25 cellular contexts compared by ENCODE assay signal in genomic region chr7:139317954-139318505, GRCh38. TPM values are rescaled to one million over a fixed set of nuclear protein-coding genes. Genes with fewer than 3 reads are reported as not detected.
DNase-seq lines count a peak whose midpoint lies in the region; ATAC-seq, FAIRE-seq and TF ChIP-seq lines count a peak whose summit lies in the region.
"Had no signal": no experiment of that assay in that cellular context is flagged by ENCODE, and none has a peak within 500 bp of the region (broad histone marks: within the 10 kb centered on the region; RNA-seq: fewer than 3 reads in every experiment).

No MANE protein-coding gene starts in this region.

- H3K9me3 ChIP-seq in cardiac muscle cell (ENCODE audit: low read depth) (no peaks in the 10 kb centered on the region), left ventricle myocardium inferior (replicated peaks) (no peaks in the 10 kb centered on the region), PC-3 (ENCODE audit: low read length) (no peaks in the 10 kb centered on the region), K562 (replicated peaks; ENCODE audit: control insufficient read depth, insufficient read depth, low read depth, low read length) (no peaks in the 10 kb centered on the region)
- H3K9me3 ChIP-seq: MG63, SJSA1 had no signal

- TF ChIP-seq POLR2A in K562 (conservative IDR thresholded peaks at IDR 0.05), result no peak

- 32% methylated on average over 4 of the region's 4 CpGs for WGBS in K562 (ENCODE audit: insufficient coverage, low coverage, missing lambda C conversion rate)

- peak overlapping the region; percentile 0 for H3K27ac Mint-ChIP-seq in progenitor cell of endocrine pancreas

- H3K4me1 ChIP-seq in cardiac muscle cell (ENCODE audit: low read depth) (peaks cover 7% of the 10 kb centered on the region), left ventricle myocardium inferior (no peaks in the 10 kb centered on the region), PC-3 (ENCODE audit: insufficient read depth, low read length) (no peaks in the 10 kb centered on the region), K562 (replicated peaks in 1 of 2; ENCODE audit: control insufficient read depth in 2 of 2, insufficient read depth in 2 of 2, low read length in 2 of 2) (peaks cover 0 to 6% of the 10 kb centered on the region in 2 experiments; a peak in 4 of 5 replicates)
- H3K4me1 ChIP-seq: SJSA1 had no signal

- TF ChIP-seq CTCF in cardiac muscle cell (IDR thresholded peaks at IDR 0.05; ENCODE audit: low read depth, low read length), result no peak
- no peak for TF ChIP-seq CTCF in left ventricle myocardium inferior (IDR thresholded peaks at IDR 0.05; ENCODE audit: borderline replicate concordance)
- TF ChIP-seq CTCF in PC-3 (conservative IDR thresholded peaks at IDR 0.05; ENCODE audit: low read depth, low read length), result no peak
- TF ChIP-seq CTCF in K562 (IDR thresholded peaks at IDR 0.05 in 2 of 3, conservative IDR thresholded peaks at IDR 0.05 in 1 of 3; ENCODE audit: insufficient read depth in 2 of 3, low read depth in 1 of 3, low read length in 3 of 3), result no peak
- no peak for TF ChIP-seq CTCF in progenitor cell of endocrine pancreas (IDR thresholded peaks at IDR 0.05; ENCODE audit: unreplicated experiment)

- H3K9me2 ChIP-seq in PC-3 (replicated peaks; ENCODE audit: low read length), result no peaks in the 10 kb centered on the region

- intact Hi-C loops in left ventricle myocardium inferior (cut with micrococcal nuclease) (no loop called here), PC-3 (cut with micrococcal nuclease) (no loop called here), K562 (cut with micrococcal nuclease) (no loop called here)

- H3K27ac ChIP-seq in cardiac muscle cell (peak overlapping the region; percentile 67), left ventricle myocardium inferior (replicated peaks) (no peak overlapping the region), PC-3 (ENCODE audit: low read length) (no peak overlapping the region), K562 (ENCODE audit: extremely low read depth, low read depth, low read length) (no peak overlapping the region)
- H3K27ac ChIP-seq: SJSA1 had no signal

- in situ Hi-C loops in K562 (cut with MboI), result no loop called here

- CTCF ChIA-PET in PC-3 (lab: Charles Lee) (no interaction called here), K562 (lab: Yijun Ruan, JAX; ENCODE audit: low intra/inter-chr PET ratio) (interaction anchor here (0.5 kb wide), 1 partner anchor 8 kb away, joined by 3 read pairs; no protein-coding TSS in a partner anchor)

- peaks cover 3% of the 10 kb centered on the region for H3K4me1 Mint-ChIP-seq in progenitor cell of endocrine pancreas (ENCODE audit: low read depth)

- no peak for FAIRE-seq in K562 (lab: Jason Lieb, UNC)
- FAIRE-seq: GM19239, H1 had no signal

- H3F3A ChIP-seq in PC-3 (ENCODE audit: low read length, unreplicated experiment), result no peaks in the 10 kb centered on the region

- TF ChIP-seq RAD21 in K562 (CRISPR knock-in tag; conservative IDR thresholded peaks at IDR 0.05 in 1 of 2, IDR thresholded peaks at IDR 0.05 in 1 of 2), result no peak

- H3K79me2 ChIP-seq in PC-3 (ENCODE audit: low read length) (no peaks in the 10 kb centered on the region), K562 (ENCODE audit: control insufficient read depth, insufficient read depth, low read length) (no peaks in the 10 kb centered on the region)

- no peaks in the 10 kb centered on the region for H3K36me3 Mint-ChIP-seq in progenitor cell of endocrine pancreas (ENCODE audit: insufficient read depth)

- ATAC-seq in PC-3 (peak; percentile 33; the same call in 1 of the 2 replicates), K562 (no peak)
- ATAC-seq: HCT116, Right ventricle myocardium inferior had no signal

- no peaks in the 10 kb centered on the region for H3K9me1 ChIP-seq in K562 (ENCODE audit: control insufficient read depth, insufficient read depth, low read length)

- H3K4me3 ChIP-seq in cardiac muscle cell, result no peak overlapping the region
- H3K4me3 ChIP-seq in left ventricle myocardium inferior, result no peak overlapping the region
- H3K4me3 ChIP-seq in PC-3 (ENCODE audit: low read length), result no peak overlapping the region
- H3K4me3 ChIP-seq in K562, result no peak overlapping the region
- H3K4me3 ChIP-seq: MG63, SJSA1 had no signal

- DNase-seq in cardiac muscle cell (ENCODE audit: low read depth in 1 of 2, low spot score in 1 of 2) (no peak), left ventricle myocardium inferior (no peak), PC-3 (no peak), K562 (ENCODE audit: extremely low read depth in 1 of 4, low spot score in 3 of 4) (no peak), progenitor cell of endocrine pancreas (ENCODE audit: low spot score, unreplicated experiment) (no peak), NCI-H1105 treated with DMSO at 0.1 percent for 48 hours (lab: John Stamatoyannopoulos, UW) (no peak), inferior parietal cortex (ENCODE audit: extremely low spot score) (no peak)
- no peak for DNase-seq in activated CD4-positive, alpha-beta T cell treated with anti-CD3 and anti-CD28 coated beads for 48 hours
- DNase-seq: AML-193, C1 segment of cervical spinal cord, DMS53, GDM1, MG63, NCI-H1092 treated with DMSO at 0.1 percent for 48 hours, NCI-H1694, NCI-H2081, NCI-H2171 treated with DMSO at 0.1 percent for 48 hours, NCI-H446, NCI-H526 had no signal

- no peak overlapping the region for H3K9ac ChIP-seq in PC-3 (ENCODE audit: low read length)
- H3K9ac ChIP-seq in K562 (ENCODE audit: insufficient read depth in 1 of 2, low read depth in 2 of 2, low read length in 2 of 2), result no peak overlapping the region

- no TSS peak for BruUV-seq in PC-3 (replicated peaks; lab: Mats Ljungman, UMichigan)
- no TSS peak for BruUV-seq in K562 (replicated peaks; lab: Mats Ljungman, UMichigan)

- no peak overlapping the region for H3K4me2 ChIP-seq in PC-3 (ENCODE audit: low read length)
- no peak overlapping the region for H3K4me2 ChIP-seq in K562 (ENCODE audit: insufficient read depth, low read length)

- H4K20me1 ChIP-seq in PC-3 (ENCODE audit: low read length) (no peaks in the 10 kb centered on the region), K562 (replicated peaks; ENCODE audit: control insufficient read depth, insufficient read depth, low read length) (no peaks in the 10 kb centered on the region)

- no peaks in the 10 kb centered on the region for H3K27me3 Mint-ChIP-seq in progenitor cell of endocrine pancreas

- no peaks in the 10 kb centered on the region for H3K27me3 ChIP-seq in cardiac muscle cell
- H3K27me3 ChIP-seq in left ventricle myocardium inferior (ENCODE audit: low read depth), result no peaks in the 10 kb centered on the region
- no peaks in the 10 kb centered on the region for H3K27me3 ChIP-seq in PC-3 (ENCODE audit: low read length)
- no peaks in the 10 kb centered on the region for H3K27me3 ChIP-seq in K562 (ENCODE audit: control insufficient read depth in 2 of 2, insufficient read depth in 2 of 2, low read length in 2 of 2)
- H3K27me3 ChIP-seq: MG63, SJSA1 had no signal

- H2AFZ ChIP-seq in PC-3 (ENCODE audit: low read length), result no peak overlapping the region
- peak overlapping the region; percentile 32 for H2AFZ ChIP-seq in K562 (ENCODE audit: low read depth, low read length)

- H3K36me3 ChIP-seq in cardiac muscle cell, result no peaks in the 10 kb centered on the region
- no peaks in the 10 kb centered on the region for H3K36me3 ChIP-seq in left ventricle myocardium inferior
- H3K36me3 ChIP-seq in PC-3 (ENCODE audit: low read depth, low read length), result no peaks in the 10 kb centered on the region
- no peaks in the 10 kb centered on the region for H3K36me3 ChIP-seq in K562 (ENCODE audit: control insufficient read depth, insufficient read depth, low read length)
- H3K36me3 ChIP-seq: MG63, SJSA1 had no signal

- TF ChIP-seq EP300 in K562 (IDR thresholded peaks at IDR 0.05; ENCODE audit: low read length), result no peak

- POLR2A ChIA-PET in PC-3 (lab: Charles Lee; ENCODE audit: unreplicated experiment) (no interaction called here), K562 (lab: Yijun Ruan, JAX) (interaction anchor here (0.7 to 1.2 kb wide), 2 partner anchors 13 to 19 kb away, joined by 3 to 6 read pairs; no protein-coding TSS in a partner anchor)

- H3K9me3 Mint-ChIP-seq in progenitor cell of endocrine pancreas (ENCODE audit: low read depth), result no peaks in the 10 kb centered on the region
- H3K9me3 Mint-ChIP-seq: IgD-negative memory B cell had no signal

- no peak overlapping the region for H3K4me3 Mint-ChIP-seq in progenitor cell of endocrine pancreas (ENCODE audit: low read depth)
- H3K4me3 Mint-ChIP-seq: IgD-negative memory B cell had no signal

RNA-seq across cellular contexts. Expression of gene FMC1, which starts 23.1 kb away (rescaled TPM):
- total RNA-seq in cardiac muscle cell (10.9 and 22.5 TPM in 2 replicates), left ventricle myocardium inferior (49.0 TPM), PC-3 (2014; rRNA removed) (8.8 and 12.2 TPM in 2 replicates), K562 (2014; rRNA removed) (25.8 and 28.6 TPM in 2 replicates), K562 (2014; rRNA removed; fragmentation: Illumina TruSeq; extraction: Trizol) (16.8 and 26.1 TPM in 2 replicates), K562 (2015; rRNA removed; fragmentation: Illumina TruSeq; extraction: Trizol) (12.1 and 14.0 TPM in 2 replicates), K562 (2021) (29.0 TPM in 2 replicates), progenitor cell of endocrine pancreas (17.9 and 18.6 TPM in 2 replicates)
- polyA plus RNA-seq in cardiac muscle cell (101 and 129 TPM in 2 replicates), K562 (2011; rRNA removed) (30.6 and 49.5 TPM in 2 replicates), K562 (2014; fragmentation: Illumina TruSeq; extraction: Trizol) (14.1 and 25.3 TPM in 2 replicates), K562 (2014; fragmentation: Nextera tagmentation; extraction: Ambion mirVana) (100 to 1,000 TPM; 112 to 116 TPM), K562 (2014; rRNA removed) (35.3 and 37.8 TPM in 2 replicates)
- 10.0 and 12.5 TPM in 2 replicates for total RNA-seq in K562 (2011; cell fraction: chromatin; rRNA removed; ENCODE audit: low replicate concordance)
- total RNA-seq in K562 (2011; cell fraction: nucleolus; rRNA removed), result 17.1 and 19.0 TPM in 2 replicates
- 19.2 and 21.5 TPM in 2 replicates for total RNA-seq in K562 (2011; cell fraction: nucleoplasm; rRNA removed)
- polyA plus RNA-seq in K562 (2011; cell fraction: cytosol; rRNA removed), result 37.2 and 46.5 TPM in 2 replicates
- polyA plus RNA-seq in K562 (2011; cell fraction: nucleus; rRNA removed), result 32.2 and 54.0 TPM in 2 replicates
- 42.5 and 51.0 TPM in 2 replicates for polyA plus RNA-seq in K562 (2012)
- 7.4 and 8.4 TPM in 2 replicates for polyA minus RNA-seq in K562 (2011; rRNA and poly(A)+ RNA removed)
- 5.2 and 8.2 TPM in 2 replicates for polyA minus RNA-seq in K562 (2011; cell fraction: cytosol; rRNA and poly(A)+ RNA removed)
- polyA minus RNA-seq in K562 (2011; cell fraction: nucleus; rRNA and poly(A)+ RNA removed), result 4.3 and 8.8 TPM in 2 replicates

RNA-seq across cellular contexts. Expression of gene LUC7L2, which starts 41.7 kb away (rescaled TPM):
- total RNA-seq in cardiac muscle cell (55.1 and 105 TPM in 2 replicates), left ventricle myocardium inferior (45.2 TPM), PC-3 (2014; rRNA removed) (67.4 and 110 TPM in 2 replicates), K562 (2014; rRNA removed) (110 and 119 TPM in 2 replicates), K562 (2014; rRNA removed; fragmentation: Illumina TruSeq; extraction: Trizol) (144 and 164 TPM in 2 replicates), K562 (2015; rRNA removed; fragmentation: Illumina TruSeq; extraction: Trizol) (141 and 144 TPM in 2 replicates), K562 (2021) (198 and 207 TPM in 2 replicates), progenitor cell of endocrine pancreas (90.9 and 94.7 TPM in 2 replicates)
- polyA plus RNA-seq in cardiac muscle cell (87.8 and 109 TPM in 2 replicates), K562 (2011; rRNA removed) (95.0 and 115 TPM in 2 replicates), K562 (2014; fragmentation: Illumina TruSeq; extraction: Trizol) (137 and 168 TPM in 2 replicates), K562 (2014; fragmentation: Nextera tagmentation; extraction: Ambion mirVana) (10 to 100 TPM; 56.1 to 66.5 TPM), K562 (2014; rRNA removed) (117 and 144 TPM in 2 replicates)
- total RNA-seq in K562 (2011; cell fraction: chromatin; rRNA removed; ENCODE audit: low replicate concordance), result 93.5 and 286 TPM in 2 replicates
- total RNA-seq in K562 (2011; cell fraction: nucleolus; rRNA removed), result 133 and 154 TPM in 2 replicates
- 161 and 217 TPM in 2 replicates for total RNA-seq in K562 (2011; cell fraction: nucleoplasm; rRNA removed)
- 61.1 and 102 TPM in 2 replicates for polyA plus RNA-seq in K562 (2011; cell fraction: cytosol; rRNA removed)
- 137 and 144 TPM in 2 replicates for polyA plus RNA-seq in K562 (2011; cell fraction: nucleus; rRNA removed)
- polyA plus RNA-seq in K562 (2012), result 102 and 214 TPM in 2 replicates
- polyA minus RNA-seq in K562 (2011; rRNA and poly(A)+ RNA removed), result 121 and 164 TPM in 2 replicates
- 55.3 and 77.4 TPM in 2 replicates for polyA minus RNA-seq in K562 (2011; cell fraction: cytosol; rRNA and poly(A)+ RNA removed)
- 193 and 262 TPM in 2 replicates for polyA minus RNA-seq in K562 (2011; cell fraction: nucleus; rRNA and poly(A)+ RNA removed)
